ENCODE assay signal across 9 cellular contexts in genomic region chr22:36359172-36359973, GRCh38. TPM values are rescaled to one million over a fixed set of nuclear protein-coding genes. Genes with fewer than 3 reads are reported as not detected.
A peak's percentile ranks its signal among the peaks of the same experiment; 100 is the strongest.
DNase-seq lines count a peak whose midpoint lies in the region; ATAC-seq, FAIRE-seq and TF ChIP-seq lines count a peak whose summit lies in the region.
"Had no signal": no experiment of that assay in that cellular context is flagged by ENCODE, and none has a peak within 500 bp of the region (broad histone marks: within the 10 kb centered on the region; RNA-seq: fewer than 3 reads in every experiment).

No MANE protein-coding gene starts in this region.

- H3K36me3 ChIP-seq in HUES64 (ENCODE audit: insufficient read depth, low read length) (peaks cover 13% of the 10 kb centered on the region; the same call in 1 of the 2 replicates), osteoblast (ENCODE audit: insufficient read depth, low read length) (peaks cover 34% of the 10 kb centered on the region)

- no peak for TF ChIP-seq POLR2A in GM12892 (IDR thresholded peaks at IDR 0.05; ENCODE audit: low read depth, low read length)

- H4K20me1 ChIP-seq in osteoblast (ENCODE audit: insufficient read depth, low read length): peaks cover 92% of the 10 kb centered on the region

- peak overlapping the region; percentile 45 for H3K4me2 ChIP-seq in osteoblast (ENCODE audit: insufficient read depth, low read length)

- TF ChIP-seq CTCF in osteoblast (IDR thresholded peaks at IDR 0.05; ENCODE audit: extremely low read depth, low read depth, low read length): no peak

- H3K9me3 ChIP-seq in HUES64 (ENCODE audit: insufficient read depth, low read depth, low read length): no peaks in the 10 kb centered on the region
- no peaks in the 10 kb centered on the region for H3K9me3 ChIP-seq in osteoblast (ENCODE audit: low read depth, low read length)
- H3K9me3 ChIP-seq: HAP-1 had no signal

- ATAC-seq in GM19351 (IDR thresholded peaks at IDR 0.05; ENCODE audit: unreplicated experiment): no peak

- no peak overlapping the region for H2AFZ ChIP-seq in osteoblast (ENCODE audit: low read length)

- FAIRE-seq in GM12892 (lab: Jason Lieb, UNC): peak; percentile 78

- H3K4me1 ChIP-seq in HUES64 (ENCODE audit: insufficient read depth, low read length): peaks cover 64% of the 10 kb centered on the region
- H3K4me1 ChIP-seq in osteoblast (ENCODE audit: insufficient read depth, low read length): peaks cover 95% of the 10 kb centered on the region

- H3K4me3 ChIP-seq in HUES64 (ENCODE audit: low read length): no peak overlapping the region
- H3K4me3 ChIP-seq in osteoblast (ENCODE audit: insufficient read depth, low read length): no peak overlapping the region
- H3K4me3 ChIP-seq: HAP-1 had no signal

- peak; percentile 57 for DNase-seq in GM12892 (ENCODE audit: insufficient read length)
- DNase-seq in osteoblast (ENCODE audit: insufficient read length, low spot score, missing footprints): peak; percentile 26
- no peak for DNase-seq in stimulated activated naive CD4-positive, alpha-beta T cell treated with Interleukin-2 at 50 U/mL for 16 hours (lab: John Stamatoyannopoulos, UW)
- DNase-seq in NCI-H187 (lab: John Stamatoyannopoulos, UW): no peak
- no peak for DNase-seq in kidney glomerular epithelial cell (lab: John Stamatoyannopoulos, UW)

- H3K9ac ChIP-seq in HUES64 (ENCODE audit: low read depth, low read length): no peak overlapping the region

- WGBS in HUES64: 96% methylated on average over 5 of the region's 5 CpGs

- peaks cover 99% of the 10 kb centered on the region for H3K79me2 ChIP-seq in osteoblast (ENCODE audit: insufficient read depth, low read length)

- H3K27ac ChIP-seq in HUES64 (ENCODE audit: low read depth, low read length): peak overlapping the region; percentile 64
- peak overlapping the region; percentile 39 for H3K27ac ChIP-seq in cingulate gyrus (ENCODE audit: low read depth, low read length)
- H3K27ac ChIP-seq in osteoblast (ENCODE audit: low read depth, low read length): peak overlapping the region; percentile 92

- H3K27me3 ChIP-seq in HUES64 (ENCODE audit: insufficient read depth, low read length) (no peaks in the 10 kb centered on the region), osteoblast (ENCODE audit: insufficient read depth, low read length) (no peaks in the 10 kb centered on the region)

RNA-seq across cellular contexts. Expression of gene MYH9, which starts 28.4 kb away (rescaled TPM):
- polyA plus RNA-seq in GM12892 (2012; ENCODE audit: missing spikeins): 155 TPM
- 117 TPM for polyA plus RNA-seq in HUES64 (2013, experiment 1 of 2)
- 121 TPM for polyA plus RNA-seq in HUES64 (2013, experiment 2 of 2)
- 796 and 964 TPM in 2 replicates for total RNA-seq in osteoblast

Comparison
In these comparisons a context has a peak if more than half of its experiments do, and no peak if none do; other contexts are left out.
1. DNase-seq: peak in GM12892 (single experiment) and osteoblast (single experiment); none in stimulated activated naive CD4-positive, alpha-beta T cell treated with Interleukin-2 at 50 U/mL for 16 hours (single experiment), NCI-H187 (0 of 2) and kidney glomerular epithelial cell (single experiment).
2. H3K27ac ChIP-seq: peak in every context shown above with its lines; median percentile 92 in osteoblast; 64 in HUES64; 39 in cingulate gyrus.